ENCODE assay signal across 10 cellular contexts in the genomic region with DNA sequence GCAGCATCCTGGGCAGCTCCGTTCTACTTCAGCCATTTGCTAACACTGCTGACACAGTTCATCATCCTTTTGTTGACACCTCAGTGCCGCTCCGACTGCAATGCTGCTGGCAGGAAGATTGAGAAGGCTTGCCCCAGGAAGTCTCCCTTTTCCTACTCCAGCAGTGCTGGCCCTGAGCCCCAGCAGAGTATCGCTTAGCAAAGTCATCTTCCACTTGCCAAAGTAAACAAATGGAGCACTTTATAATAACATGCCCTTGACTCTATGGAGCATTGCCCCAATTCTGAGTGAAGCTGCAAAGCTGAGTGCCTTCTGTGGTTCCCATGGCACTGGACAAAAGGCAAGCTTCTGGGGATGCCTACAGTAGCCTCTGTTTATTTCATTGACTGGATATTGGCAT. TPM values are rescaled to one million over a fixed set of nuclear protein-coding genes. Genes with fewer than 3 reads are reported as not detected.
DNase-seq lines count a peak whose midpoint lies in the region; ATAC-seq and TF ChIP-seq lines count a peak whose summit lies in the region.
"Had no signal": no experiment of that assay in that cellular context is flagged by ENCODE, and none has a peak within 500 bp of the region (broad histone marks: within the 10 kb centered on the region; RNA-seq: fewer than 3 reads in every experiment).

No MANE protein-coding gene starts in this region.

- TF ChIP-seq CTCF in fibroblast of pulmonary artery (IDR thresholded peaks at IDR 0.05; ENCODE audit: low read length, missing control alignments) (no peak), prostate gland (IDR thresholded peaks at IDR 0.05) (no peak)

- ATAC-seq in HG03565 (IDR thresholded peaks at IDR 0.05; ENCODE audit: unreplicated experiment): no peak

- peak; percentile 84 for DNase-seq in EL
- peak; percentile 64 for DNase-seq in NCI-H748 treated with DMSO at 0.1 percent for 48 hours (lab: John Stamatoyannopoulos, UW)
- peak; percentile 76 for DNase-seq in fibroblast of pulmonary artery (ENCODE audit: low read depth)
- DNase-seq in prostate gland (ENCODE audit: low spot score): peak; percentile 70
- no peak for DNase-seq in SW 1271 (lab: John Stamatoyannopoulos, UW)
- DNase-seq in NCI-H146 (lab: John Stamatoyannopoulos, UW): no peak
- no peak for DNase-seq in activated CD4-positive, alpha-beta T cell treated with anti-CD3 and anti-CD28 coated beads, Interleukin-2, amount 50 U/mL, for 48 hours
- DNase-seq: amniotic stem cell, MM.1S had no signal

- intact Hi-C loops in prostate gland (cut with DNase I): loop anchor here (10.0 kb wide), 1 partner anchor 243 kb away; no protein-coding TSS in a partner anchor

- H3K4me1 ChIP-seq in prostate gland (replicated peaks): no peaks in the 10 kb centered on the region

- no peak overlapping the region for H3K4me3 ChIP-seq in fibroblast of pulmonary artery (replicated peaks; ENCODE audit: low read depth, low read length)
- no peak overlapping the region for H3K4me3 ChIP-seq in prostate gland

- WGBS in prostate gland: 15% methylated on average over 4 of the region's 4 CpGs

- H3K9me3 ChIP-seq in prostate gland: no peaks in the 10 kb centered on the region

- H3K27ac ChIP-seq in prostate gland: no peak overlapping the region

- no peak for TF ChIP-seq POLR2A in prostate gland (IDR thresholded peaks at IDR 0.05)

- no peaks in the 10 kb centered on the region for H3K27me3 ChIP-seq in prostate gland (replicated peaks; ENCODE audit: insufficient read depth)

- no peaks in the 10 kb centered on the region for H3K36me3 ChIP-seq in prostate gland

RNA-seq across cellular contexts. Expression of a gene that starts 32.2 kb away (rescaled TPM):
- 1 to 10 TPM; 1.1 to 7.1 TPM for total RNA-seq in prostate gland

Comparison
In these comparisons a context has a peak if more than half of its experiments do, and no peak if none do; other contexts are left out.
1. DNase-seq: peak in EL (single experiment), NCI-H748 treated with DMSO at 0.1 percent for 48 hours (single experiment), fibroblast of pulmonary artery (single experiment) and prostate gland (single experiment); none in SW 1271 (0 of 2), NCI-H146 (single experiment) and activated CD4-positive, alpha-beta T cell treated with anti-CD3 and anti-CD28 coated beads, Interleukin-2, amount 50 U/mL, for 48 hours (0 of 2).